ENCODE assay signal across 19 cellular contexts in genomic region chr15:77018796-77019475, GRCh38. TPM values are rescaled to one million over a fixed set of nuclear protein-coding genes. Genes with fewer than 3 reads are reported as not detected.
DNase-seq lines count a peak whose midpoint lies in the region; ATAC-seq and TF ChIP-seq lines count a peak whose summit lies in the region.
"Had no signal": no experiment of that assay in that cellular context is flagged by ENCODE, and none has a peak within 500 bp of the region (broad histone marks: within the 10 kb centered on the region; RNA-seq: fewer than 3 reads in every experiment).

No MANE protein-coding gene starts in this region.

- H3K27me3 Mint-ChIP-seq in activated CD4-positive, alpha-beta T cell treated with anti-CD3 and anti-CD28 coated beads, Interleukin-2, amount 10 ng/mL, durations not matched to agents 24 days and 14 days, result no peaks in the 10 kb centered on the region
- H3K27me3 Mint-ChIP-seq in activated naive CD8-positive, alpha-beta T cell treated with anti-CD3 and anti-CD28 coated beads, Interleukin-2, amount 10 ng/mL, durations not matched to agents 7 days and 5 days, result no peaks in the 10 kb centered on the region

- no peak for DNase-seq in activated CD4-positive, alpha-beta T cell treated with anti-CD3 and anti-CD28 coated beads, Interleukin-2, amount 10 ng/mL, durations not matched to agents 24 days and 14 days
- no peak for DNase-seq in activated CD4-positive, alpha-beta T cell treated with anti-CD3 and anti-CD28 coated beads for 4 hours
- DNase-seq in HL-60 (ENCODE audit: low read depth in 1 of 2, low spot score in 1 of 2) (peak in 1 of 2 experiments; percentile 31), neuronal stem cell (ENCODE audit: low spot score) (no peak), body of pancreas (no peak), NCI-H748 (lab: John Stamatoyannopoulos, UW; ENCODE audit: unreplicated experiment) (no peak), upper lobe of right lung (no peak)
- peak; percentile 36 for DNase-seq in activated naive CD8-positive, alpha-beta T cell treated with anti-CD3 and anti-CD28 coated beads, Interleukin-2, amount 10 ng/mL, durations not matched to agents 7 days and 5 days
- DNase-seq: adrenal gland; Caco-2; effector CD8-positive, alpha-beta T cell; KG1; NCI-H1092 treated with DMSO at 0.1 percent for 48 hours; NCI-H774; stimulated activated CD4-positive, alpha-beta T cell treated with anti-CD3 and anti-CD28 coated beads, Interleukin-4, amount 100 ng/mL, for 4 hours; trophoblast cell had no signal

- TF ChIP-seq CTCF in HL-60 (IDR thresholded peaks at IDR 0.05; ENCODE audit: insufficient read depth, low read length) (no peak), body of pancreas (IDR thresholded peaks at IDR 0.05) (no peak), upper lobe of right lung (IDR thresholded peaks at IDR 0.05) (no peak)

- no peak overlapping the region for H3K9ac ChIP-seq in neuronal stem cell (ENCODE audit: low read depth, low read length, poor library complexity)

- ATAC-seq in activated naive CD8-positive, alpha-beta T cell treated with anti-CD3 and anti-CD28 coated beads, Interleukin-2, amount 10 ng/mL, durations not matched to agents 7 days and 5 days (ENCODE audit: low read depth), result no peak
- ATAC-seq in body of pancreas (no peak), upper lobe of right lung (no peak)
- ATAC-seq: A549 had no signal

- peaks cover 0 to 2% of the 10 kb centered on the region in 2 donors for H3K9me3 ChIP-seq in neuronal stem cell (replicated peaks in 1 of 2; ENCODE audit: control insufficient read depth in 2 of 2, insufficient read depth in 1 of 2, low read depth in 1 of 2, low read length in 2 of 2)
- H3K9me3 ChIP-seq in body of pancreas, result no peaks in the 10 kb centered on the region
- H3K9me3 ChIP-seq in upper lobe of right lung, result no peaks in the 10 kb centered on the region
- H3K9me3 ChIP-seq: A549, adrenal gland, Caco-2 had no signal

- no peaks in the 10 kb centered on the region for H3K9me3 Mint-ChIP-seq in activated CD4-positive, alpha-beta T cell treated with anti-CD3 and anti-CD28 coated beads, Interleukin-2, amount 10 ng/mL, durations not matched to agents 24 days and 14 days
- H3K9me3 Mint-ChIP-seq in activated naive CD8-positive, alpha-beta T cell treated with anti-CD3 and anti-CD28 coated beads, Interleukin-2, amount 10 ng/mL, durations not matched to agents 7 days and 5 days, result no peaks in the 10 kb centered on the region

- H3K18ac ChIP-seq in neuronal stem cell (ENCODE audit: low read length), result peak overlapping the region; percentile 39

- H3K36me3 Mint-ChIP-seq in activated CD4-positive, alpha-beta T cell treated with anti-CD3 and anti-CD28 coated beads, Interleukin-2, amount 10 ng/mL, durations not matched to agents 24 days and 14 days (ENCODE audit: low read depth), result peaks cover 56% of the 10 kb centered on the region
- peaks cover 34% of the 10 kb centered on the region for H3K36me3 Mint-ChIP-seq in activated naive CD8-positive, alpha-beta T cell treated with anti-CD3 and anti-CD28 coated beads, Interleukin-2, amount 10 ng/mL, durations not matched to agents 7 days and 5 days

- no peak overlapping the region for H2BK5ac ChIP-seq in neuronal stem cell (ENCODE audit: low read length)

- H2AK5ac ChIP-seq in neuronal stem cell (ENCODE audit: low read depth, low read length), result peak overlapping the region; percentile 83

- no peak overlapping the region for H4K91ac ChIP-seq in neuronal stem cell (ENCODE audit: low read depth, low read length, poor library complexity)

- POLR2A ChIA-PET in activated naive CD8-positive, alpha-beta T cell treated with anti-CD3 and anti-CD28 coated beads, Interleukin-2, amount 10 ng/mL, durations not matched to agents 7 days and 5 days (lab: Charles Lee), result interaction anchor here (2.4 kb wide), 1 partner anchor 24 kb away, joined by 7 read pairs; the partner anchor contains the start of gene PSTPIP1

- H3K27me3 ChIP-seq in HL-60 (ENCODE audit: insufficient read depth, poor library complexity, severe bottlenecking) (no peaks in the 10 kb centered on the region), neuronal stem cell (ENCODE audit: control insufficient read depth in 3 of 3, insufficient read depth in 3 of 3, low read depth in 1 of 3, low read length in 3 of 3) (peaks cover 0 to 53% (median 3%) of the 10 kb centered on the region in 3 experiments), body of pancreas (no peaks in the 10 kb centered on the region), upper lobe of right lung (no peaks in the 10 kb centered on the region)
- H3K27me3 ChIP-seq: adrenal gland had no signal

- peak overlapping the region; percentile 76 for H3K4me3 Mint-ChIP-seq in activated CD4-positive, alpha-beta T cell treated with anti-CD3 and anti-CD28 coated beads, Interleukin-2, amount 10 ng/mL, durations not matched to agents 24 days and 14 days
- H3K4me3 Mint-ChIP-seq in activated naive CD8-positive, alpha-beta T cell treated with anti-CD3 and anti-CD28 coated beads, Interleukin-2, amount 10 ng/mL, durations not matched to agents 7 days and 5 days, result peak overlapping the region; percentile 21

- no CpG with 5 or more reads among the region's 10 CpGs for WGBS in neuronal stem cell (ENCODE audit: extremely low coverage in 2 of 2, insufficient read length in 2 of 2, insufficient replicate concordance in 1 of 2), 2 donors
- WGBS in body of pancreas, 2 donors, result 82 to 84% methylated on average over 6 to 10 of the region's 10 CpGs

- H3K4me3 ChIP-seq in HL-60 (replicated peaks; ENCODE audit: insufficient read depth, low read length) (no peak overlapping the region), neuronal stem cell (ENCODE audit: low read length in 2 of 2) (no peak overlapping the region), body of pancreas (no peak overlapping the region), upper lobe of right lung (no peak overlapping the region)
- H3K4me3 ChIP-seq: A549, adrenal gland had no signal

- H2BK12ac ChIP-seq in neuronal stem cell (ENCODE audit: low read length), result no peak overlapping the region

- H3K27ac ChIP-seq in HL-60 (replicated peaks), result peak overlapping the region; percentile 62
- H3K27ac ChIP-seq in neuronal stem cell (replicated peaks; ENCODE audit: low read length), result no peak overlapping the region
- no peak overlapping the region for H3K27ac ChIP-seq in body of pancreas
- H3K27ac ChIP-seq in upper lobe of right lung, result no peak overlapping the region
- H3K27ac ChIP-seq: A549, adrenal gland had no signal

- no peak overlapping the region for H3K23ac ChIP-seq in neuronal stem cell (ENCODE audit: low read depth, low read length, poor library complexity)

- H3K4me2 ChIP-seq in neuronal stem cell (ENCODE audit: insufficient read depth, low read length, poor library complexity, severe bottlenecking), result no peak overlapping the region
- H3K4me2 ChIP-seq: A549 had no signal

- H3K36me3 ChIP-seq in neuronal stem cell (replicated peaks in 1 of 2; ENCODE audit: control insufficient read depth in 2 of 2, insufficient read depth in 2 of 2, low read length in 2 of 2) (peaks cover 0 to 2% of the 10 kb centered on the region in 2 donors), body of pancreas (replicated peaks in 1 of 2; ENCODE audit: insufficient read depth in 1 of 2, low read depth in 2 of 2) (no peaks in the 10 kb centered on the region), upper lobe of right lung (no peaks in the 10 kb centered on the region)
- H3K36me3 ChIP-seq: adrenal gland had no signal

- H3K4ac ChIP-seq in neuronal stem cell (ENCODE audit: low read length), result no peak overlapping the region

- H3K79me1 ChIP-seq in neuronal stem cell (ENCODE audit: low read depth, low read length), result no peaks in the 10 kb centered on the region

- peaks cover 81% of the 10 kb centered on the region for H3K4me1 Mint-ChIP-seq in activated CD4-positive, alpha-beta T cell treated with anti-CD3 and anti-CD28 coated beads, Interleukin-2, amount 10 ng/mL, durations not matched to agents 24 days and 14 days
- peaks cover 79% of the 10 kb centered on the region for H3K4me1 Mint-ChIP-seq in activated naive CD8-positive, alpha-beta T cell treated with anti-CD3 and anti-CD28 coated beads, Interleukin-2, amount 10 ng/mL, durations not matched to agents 7 days and 5 days

- TF ChIP-seq POLR2A in body of pancreas (IDR thresholded peaks at IDR 0.05), result no peak

- H2AFZ ChIP-seq in neuronal stem cell (ENCODE audit: low read length), result peak overlapping the region; percentile 30

- no peak overlapping the region for H2BK120ac ChIP-seq in neuronal stem cell (ENCODE audit: low read depth, low read length)

- no peak overlapping the region for H4K8ac ChIP-seq in neuronal stem cell (ENCODE audit: low read depth, low read length)

- H2BK15ac ChIP-seq in neuronal stem cell (ENCODE audit: low read length), result peak overlapping the region; percentile 90

- H3K4me1 ChIP-seq in neuronal stem cell (ENCODE audit: control insufficient read depth in 2 of 2, insufficient read depth in 1 of 2, low read depth in 1 of 2, low read length in 2 of 2) (no peaks in the 10 kb centered on the region), body of pancreas (peaks cover under 1% of the 10 kb centered on the region), upper lobe of right lung (no peaks in the 10 kb centered on the region)
- H3K4me1 ChIP-seq: A549, Caco-2 had no signal

- intact Hi-C loops in activated CD4-positive, alpha-beta T cell treated with anti-CD3 and anti-CD28 coated beads, Interleukin-2, amount 10 ng/mL, durations not matched to agents 24 days and 14 days (cut with micrococcal nuclease), result loop anchor here (10.0 kb wide), 1 partner anchor 114 kb away; the partner anchor contains the start of gene SCAPER
- intact Hi-C loops in body of pancreas (cut with DNase I), result no loop called here
- intact Hi-C loops in upper lobe of right lung (cut with DNase I), result no loop called here

- H3K27ac Mint-ChIP-seq in activated CD4-positive, alpha-beta T cell treated with anti-CD3 and anti-CD28 coated beads, Interleukin-2, amount 10 ng/mL, durations not matched to agents 24 days and 14 days, result peak overlapping the region; percentile 98
- H3K27ac Mint-ChIP-seq in activated naive CD8-positive, alpha-beta T cell treated with anti-CD3 and anti-CD28 coated beads, Interleukin-2, amount 10 ng/mL, durations not matched to agents 7 days and 5 days, result peak overlapping the region; percentile 98

- H3K14ac ChIP-seq in neuronal stem cell (ENCODE audit: low read length), result no peak overlapping the region

RNA-seq across cellular contexts. Expression of gene PSTPIP1, which starts 24.0 kb away (rescaled TPM):
- 182 and 186 TPM in 2 replicates for total RNA-seq in activated CD4-positive, alpha-beta T cell treated with anti-CD3 and anti-CD28 coated beads, Interleukin-2, amount 10 ng/mL, durations not matched to agents 24 days and 14 days
- 100 to 1,000 TPM; 238 to 241 TPM for total RNA-seq in activated naive CD8-positive, alpha-beta T cell treated with anti-CD3 and anti-CD28 coated beads, Interleukin-2, amount 10 ng/mL, durations not matched to agents 7 days and 5 days
- 2.0 TPM for polyA plus RNA-seq in neuronal stem cell (2013, experiment 1 of 2)
- polyA plus RNA-seq in neuronal stem cell (2013, experiment 2 of 2), result 1.8 TPM
- total RNA-seq in body of pancreas (1 to 10 TPM; 3.3 to 3.6 TPM), upper lobe of right lung (16.0 TPM)
- total RNA-seq: Caco-2, kidney epithelial cell, osteocyte had no signal
- polyA plus RNA-seq: A549 had no signal

RNA-seq across cellular contexts. Expression of gene TSPAN3, which starts 52.0 kb away (rescaled TPM):
- 41.4 and 43.0 TPM in 2 replicates for total RNA-seq in activated CD4-positive, alpha-beta T cell treated with anti-CD3 and anti-CD28 coated beads, Interleukin-2, amount 10 ng/mL, durations not matched to agents 24 days and 14 days
- total RNA-seq in activated naive CD8-positive, alpha-beta T cell treated with anti-CD3 and anti-CD28 coated beads, Interleukin-2, amount 10 ng/mL, durations not matched to agents 7 days and 5 days, result 10 to 100 TPM; 18.0 to 23.4 TPM
- 251 TPM for polyA plus RNA-seq in neuronal stem cell (2013, experiment 1 of 2)
- 239 TPM for polyA plus RNA-seq in neuronal stem cell (2013, experiment 2 of 2)
- total RNA-seq in body of pancreas (100 to 1,000 TPM in 1 of 2 donors, 10 to 100 TPM in 1; 99.1 to 118 TPM), upper lobe of right lung (359 TPM)

Comparison
In these comparisons a context has a peak if more than half of its experiments do, and no peak if none do; other contexts are left out.
1. RNA of gene PSTPIP1, which starts 24.0 kb away (total RNA-seq): 238 to 241 TPM in activated naive CD8-positive, alpha-beta T cell treated with anti-CD3 and anti-CD28 coated beads, Interleukin-2, amount 10 ng/mL, durations not matched to agents 7 days and 5 days and 182 to 186 TPM in activated CD4-positive, alpha-beta T cell treated with anti-CD3 and anti-CD28 coated beads, Interleukin-2, amount 10 ng/mL, durations not matched to agents 24 days and 14 days; 16.0 TPM in upper lobe of right lung (single experiment) and 3.3 to 3.6 TPM in body of pancreas; every median in the first group is over 10 times any median in the second.